In the genomic region with DNA sequence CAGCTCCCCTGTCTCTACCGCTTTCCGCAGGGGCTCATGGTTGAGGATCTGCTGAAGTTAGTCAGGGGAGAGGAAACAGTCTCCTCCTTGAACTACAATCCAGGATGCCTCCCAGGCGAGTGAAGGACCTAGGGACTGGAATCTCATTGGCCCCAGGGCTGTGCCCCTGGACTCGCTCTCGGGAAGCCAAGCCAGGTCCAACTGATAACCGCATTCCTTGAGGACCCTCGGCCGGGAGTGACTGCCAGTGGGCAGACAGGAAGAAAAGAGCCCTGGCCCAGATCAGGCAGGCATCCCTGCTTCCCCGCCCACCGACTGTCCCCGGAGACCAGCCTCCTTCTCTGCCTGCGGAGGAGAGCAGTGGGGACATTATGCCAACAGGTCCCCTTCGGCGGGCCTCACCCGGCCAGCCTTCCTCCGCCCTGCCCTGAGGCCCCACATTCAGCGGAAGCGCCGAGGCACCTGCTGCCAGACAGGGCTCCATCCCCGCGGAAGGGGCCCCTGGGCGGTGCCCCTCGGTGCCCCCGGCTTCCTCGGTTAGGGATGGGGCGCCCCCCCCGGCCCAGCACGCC, we compare ENCODE assay signal across 8 cellular contexts. TPM values are rescaled to one million over a fixed set of nuclear protein-coding genes. Genes with fewer than 3 reads are reported as not detected.
DNase-seq lines count a peak whose midpoint lies in the region; ATAC-seq and TF ChIP-seq lines count a peak whose summit lies in the region.

No MANE protein-coding gene starts in this region.

- H3K9ac ChIP-seq in smooth muscle cell (ENCODE audit: low read depth) = no peak overlapping the region

- H3K27me3 ChIP-seq in right cardiac atrium (ENCODE audit: control insufficient read depth, insufficient read depth) = no peaks in the 10 kb centered on the region
- no peaks in the 10 kb centered on the region for H3K27me3 ChIP-seq in smooth muscle cell (ENCODE audit: low read depth)

- H3K9me3 ChIP-seq in right cardiac atrium (ENCODE audit: control insufficient read depth, low read length) (no peaks in the 10 kb centered on the region), smooth muscle cell (replicated peaks; ENCODE audit: low read depth) (no peaks in the 10 kb centered on the region)

- no peaks in the 10 kb centered on the region for H3K36me3 ChIP-seq in smooth muscle cell (ENCODE audit: low read depth)

- ATAC-seq in right cardiac atrium = no peak

- peaks cover 10% of the 10 kb centered on the region for H3K4me1 ChIP-seq in right cardiac atrium (ENCODE audit: control insufficient read depth, insufficient read depth, low read length)
- H3K4me1 ChIP-seq in smooth muscle cell (ENCODE audit: low read depth) = peaks cover 17% of the 10 kb centered on the region

- no peak overlapping the region for H2AFZ ChIP-seq in smooth muscle cell (ENCODE audit: low read depth)

- peak overlapping the region; percentile 88 for H3K4me2 ChIP-seq in smooth muscle cell

- H3K36me3 Mint-ChIP-seq in activated CD4-positive, alpha-beta memory T cell treated with anti-CD3 and anti-CD28 coated beads, Interleukin-2, amount 10 ng/mL, durations not matched to agents 7 days and 5 days (ENCODE audit: low read depth) = no peaks in the 10 kb centered on the region

- peak overlapping the region; percentile 65 for H3K4me3 Mint-ChIP-seq in activated CD4-positive, alpha-beta memory T cell treated with anti-CD3 and anti-CD28 coated beads, Interleukin-2, amount 10 ng/mL, durations not matched to agents 7 days and 5 days

- WGBS in right cardiac atrium = 9% methylated on average over 28 of the region's 28 CpGs
- 11% methylated on average over 25 of the region's 28 CpGs for WGBS in smooth muscle cell (ENCODE audit: low lambda C conversion rate)

- no peaks in the 10 kb centered on the region for H3K79me2 ChIP-seq in smooth muscle cell (ENCODE audit: low read depth)

- H4K20me1 ChIP-seq in smooth muscle cell (ENCODE audit: low read depth) = no peaks in the 10 kb centered on the region

- H3K27me3 Mint-ChIP-seq in activated CD4-positive, alpha-beta memory T cell treated with anti-CD3 and anti-CD28 coated beads, Interleukin-2, amount 10 ng/mL, durations not matched to agents 7 days and 5 days = peaks cover 41% of the 10 kb centered on the region

- no peaks in the 10 kb centered on the region for H3K9me3 Mint-ChIP-seq in activated CD4-positive, alpha-beta memory T cell treated with anti-CD3 and anti-CD28 coated beads, Interleukin-2, amount 10 ng/mL, durations not matched to agents 7 days and 5 days

- DNase-seq in SIG-M5 treated with dmso at 0.1 percent for 504 hours (lab: John Stamatoyannopoulos, UW; ENCODE audit: unreplicated experiment) (peak; percentile 12), SIG-M5 (lab: John Stamatoyannopoulos, UW) (no peak), right cardiac atrium (peak in 1 of 3 donors; percentile 64), smooth muscle cell (lab: John Stamatoyannopoulos, UW; ENCODE audit: unreplicated experiment) (no peak), NCI-H2107 treated with DMSO at 0.1 percent for 48 hours (lab: John Stamatoyannopoulos, UW; ENCODE audit: unreplicated experiment) (no peak), NCI-H510A treated with DMSO at 0.1 percent for 48 hours (lab: John Stamatoyannopoulos, UW) (no peak), Kasumi-1 (lab: John Stamatoyannopoulos, UW) (no peak)
- DNase-seq in activated CD4-positive, alpha-beta memory T cell treated with anti-CD3 and anti-CD28 coated beads, Interleukin-2, amount 10 ng/mL, durations not matched to agents 7 days and 5 days = peak; percentile 23

- intact Hi-C loops in right cardiac atrium (cut with DNase I) = no loop called here

- H3K27ac Mint-ChIP-seq in activated CD4-positive, alpha-beta memory T cell treated with anti-CD3 and anti-CD28 coated beads, Interleukin-2, amount 10 ng/mL, durations not matched to agents 7 days and 5 days = no peak overlapping the region

- CTCF ChIA-PET in activated CD4-positive, alpha-beta memory T cell treated with anti-CD3 and anti-CD28 coated beads, Interleukin-2, amount 10 ng/mL, durations not matched to agents 7 days and 5 days (lab: Charles Lee) = interaction anchor here (1.0 to 1.7 kb wide), 2 partner anchors 30 to 43 kb away, joined by 3 read pairs; no protein-coding TSS in a partner anchor

- no peaks in the 10 kb centered on the region for H3F3A ChIP-seq in smooth muscle cell (ENCODE audit: low read depth)

- TF ChIP-seq CTCF in smooth muscle cell (IDR thresholded peaks at IDR 0.05; ENCODE audit: borderline replicate concordance, insufficient read depth, poor library complexity, severe bottlenecking) = no peak

- peaks cover 11% of the 10 kb centered on the region for H3K4me1 Mint-ChIP-seq in activated CD4-positive, alpha-beta memory T cell treated with anti-CD3 and anti-CD28 coated beads, Interleukin-2, amount 10 ng/mL, durations not matched to agents 7 days and 5 days

- POLR2A ChIA-PET in activated CD4-positive, alpha-beta memory T cell treated with anti-CD3 and anti-CD28 coated beads, Interleukin-2, amount 10 ng/mL, durations not matched to agents 7 days and 5 days (lab: Charles Lee) = no interaction called here

- H3K4me3 ChIP-seq in right cardiac atrium (ENCODE audit: low read length) = peak overlapping the region; percentile 94
- H3K4me3 ChIP-seq in smooth muscle cell = peak overlapping the region; percentile 58

- H3K27ac ChIP-seq in right cardiac atrium (ENCODE audit: low read length) (no peak overlapping the region), smooth muscle cell (ENCODE audit: low read depth) (no peak overlapping the region)

RNA-seq across cellular contexts. Expression of gene LRRC75A, which starts 0.8 kb away (rescaled TPM):
- 1 to 10 TPM; 1.2 to 1.8 TPM for total RNA-seq in activated CD4-positive, alpha-beta memory T cell treated with anti-CD3 and anti-CD28 coated beads, Interleukin-2, amount 10 ng/mL, durations not matched to agents 7 days and 5 days
- total RNA-seq in right cardiac atrium = 1 to 10 TPM in 3 of 4 donors, under 1 TPM in 1; 0.97 to 1.3 (median 1.2) TPM
- 0.63 TPM for polyA plus RNA-seq in right cardiac atrium
- 0.76 and 2.7 TPM in 2 replicates for total RNA-seq in smooth muscle cell
- 0.70 and 2.2 TPM in 2 replicates for polyA plus RNA-seq in smooth muscle cell

Comparison
In these comparisons a context has a peak if more than half of its experiments do, and no peak if none do; other contexts are left out.
1. DNase-seq: peak in SIG-M5 treated with dmso at 0.1 percent for 504 hours (single experiment) and activated CD4-positive, alpha-beta memory T cell treated with anti-CD3 and anti-CD28 coated beads, Interleukin-2, amount 10 ng/mL, durations not matched to agents 7 days and 5 days (single experiment); none in SIG-M5 (single experiment), smooth muscle cell (single experiment), NCI-H2107 treated with DMSO at 0.1 percent for 48 hours (single experiment), NCI-H510A treated with DMSO at 0.1 percent for 48 hours (single experiment) and Kasumi-1 (0 of 2).